24 cellular contexts compared by ENCODE assay signal in genomic region chr12:94620611-94621010, GRCh38. TPM values are rescaled to one million over a fixed set of nuclear protein-coding genes. Genes with fewer than 3 reads are reported as not detected.
DNase-seq lines count a peak whose midpoint lies in the region; ATAC-seq, FAIRE-seq and TF ChIP-seq lines count a peak whose summit lies in the region.
"Had no signal": no experiment of that assay in that cellular context is flagged by ENCODE, and none has a peak within 500 bp of the region (broad histone marks: within the 10 kb centered on the region; RNA-seq: fewer than 3 reads in every experiment).

No MANE protein-coding gene starts in this region.

- SMC1A ChIA-PET in GM12878 (lab: Charles Lee; ENCODE audit: uncharacterized antibody, unreplicated experiment) = interaction anchor here (0.7 to 5.2 kb wide), 19 partner anchors 12 to 255 kb away, joined by 3 to 58 read pairs (median 7); no protein-coding TSS in a partner anchor

- H3K4me3 ChIP-seq in GM12878 = no peak overlapping the region
- H3K4me3 ChIP-seq in left lung = no peak overlapping the region
- H3K4me3 ChIP-seq: GM23338, upper lobe of left lung had no signal

- DNase-seq in LoVo (ENCODE audit: low spot score) (peak; percentile 83), GM12878 (ENCODE audit: low read depth, low spot score) (no peak), left lung (no peak), NCI-H1930 (lab: John Stamatoyannopoulos, UW) (no peak)
- no peak for DNase-seq in natural killer cell treated with Interleukin-12 subunit alpha and Interleukin-12 subunit beta and Interleukin-15 and Interleukin-18, amount 100 ng/mL, for 72 hours (ENCODE audit: low spot score)
- DNase-seq in activated CD4-positive, alpha-beta T cell treated with anti-CD3 and anti-CD28 coated beads, Interleukin-2, amount 50 U/mL, for 48 hours = no peak
- no peak for DNase-seq in activated effector memory CD4-positive, alpha-beta T cell treated with anti-CD3 and anti-CD28 coated beads, Interleukin-2, amount 50 U/mL, for 16 hours
- DNase-seq: activated CD4-positive, alpha-beta memory T cell treated with anti-CD3 and anti-CD28 coated beads for 36 hours; activated CD8-positive, alpha-beta memory T cell treated with anti-CD3 and anti-CD28 coated beads, Interleukin-2, amount 50 U/mL, for 48 hours; activated naive CD8-positive, alpha-beta T cell treated with anti-CD3 and anti-CD28 coated beads, Interleukin-2, amount 10 ng/mL, durations not matched to agents 7 days and 5 days; caudate nucleus; gastrocnemius medialis; naive B cell; NCI-H1092 treated with DMSO at 0.1 percent for 48 hours; NCI-H187 treated with DMSO at 0.1 percent for 48 hours; NCI-H69; RPMI8226; T-helper 1 cell; upper lobe of left lung had no signal

- H3K36me3 Mint-ChIP-seq in natural killer cell treated with Interleukin-12 subunit alpha and Interleukin-12 subunit beta and Interleukin-15 and Interleukin-18, amount 100 ng/mL, for 72 hours = no peaks in the 10 kb centered on the region
- H3K36me3 Mint-ChIP-seq: activated CD4-positive, alpha-beta memory T cell treated with anti-CD3 and anti-CD28 coated beads for 36 hours had no signal

- H3K27me3 ChIP-seq in GM12878 (replicated peaks in 1 of 2; ENCODE audit: control insufficient read depth in 2 of 2, insufficient read depth in 2 of 2, low read length in 1 of 2) = no peaks in the 10 kb centered on the region
- H3K27me3 ChIP-seq in left lung = no peaks in the 10 kb centered on the region
- H3K27me3 ChIP-seq: gastrocnemius medialis, upper lobe of left lung had no signal

- 0 out of 2 replicates have a peak overlapping the region, but pooled peaks have one; percentile 94 for H3K4me2 ChIP-seq in GM12878 (ENCODE audit: control insufficient read depth, insufficient read depth)
- H3K4me2 ChIP-seq: GM23338 had no signal

- no peaks in the 10 kb centered on the region; a peak in 3 of 4 replicates for H3K36me3 ChIP-seq in GM12878 (ENCODE audit: control insufficient read depth in 2 of 2, insufficient read depth in 2 of 2, low read length in 1 of 2)
- no peaks in the 10 kb centered on the region for H3K36me3 ChIP-seq in left lung
- H3K36me3 ChIP-seq: gastrocnemius medialis, upper lobe of left lung had no signal

- H3K9me3 ChIP-seq in GM12878 (replicated peaks; ENCODE audit: control insufficient read depth, insufficient read depth, low read length) (peaks cover 2% of the 10 kb centered on the region; the same call in 2 of the 3 replicates), left lung (no peaks in the 10 kb centered on the region)
- H3K9me3 ChIP-seq: gastrocnemius medialis, upper lobe of left lung had no signal

- H3K9ac ChIP-seq in GM12878 (ENCODE audit: control insufficient read depth, insufficient read depth, low read length) = no peak overlapping the region

- FAIRE-seq in GM12878 (lab: Jason Lieb, UNC) = no peak
- FAIRE-seq: astrocyte had no signal

- in situ Hi-C loops in GM12878 (cut with MboI) = no loop called here

- TF ChIP-seq RAD21 in GM12878 (IDR thresholded peaks at IDR 0.05; ENCODE audit: insufficient read depth, low read depth, low read length) = no peak

- no peak overlapping the region for H2AFZ ChIP-seq in GM12878 (ENCODE audit: control insufficient read depth, low read depth, low read length)
- H2AFZ ChIP-seq: GM23338 had no signal

- no peak for TF ChIP-seq POLR2A in GM12878 (IDR thresholded peaks at IDR 0.05; ENCODE audit: low read depth, low read length)

- peak overlapping the region; percentile 85; the same call in 1 of the 2 replicates for H3K27ac ChIP-seq in GM12878 (ENCODE audit: control insufficient read depth, insufficient read depth)
- no peak overlapping the region for H3K27ac ChIP-seq in left lung

- no TSS peak for BruUV-seq in GM12878 (replicated peaks; lab: Mats Ljungman, UMichigan)

- peaks cover 16% of the 10 kb centered on the region for H3K4me1 ChIP-seq in GM12878 (ENCODE audit: control insufficient read depth, insufficient read depth, low read length)
- peaks cover 13 to 27% of the 10 kb centered on the region in 2 donors for H3K4me1 ChIP-seq in left lung

- H3K4me1 Mint-ChIP-seq in natural killer cell treated with Interleukin-12 subunit alpha and Interleukin-12 subunit beta and Interleukin-15 and Interleukin-18, amount 100 ng/mL, for 72 hours (ENCODE audit: low read depth in 2 of 2) = peaks cover 20% of the 10 kb centered on the region in 2 donors
- H3K4me1 Mint-ChIP-seq: GM23338 had no signal

- no peaks in the 10 kb centered on the region for H3K27me3 Mint-ChIP-seq in natural killer cell treated with Interleukin-12 subunit alpha and Interleukin-12 subunit beta and Interleukin-15 and Interleukin-18, amount 100 ng/mL, for 72 hours
- H3K27me3 Mint-ChIP-seq: activated CD4-positive, alpha-beta memory T cell treated with anti-CD3 and anti-CD28 coated beads for 36 hours; activated naive CD8-positive, alpha-beta T cell treated with anti-CD3 and anti-CD28 coated beads, Interleukin-2, amount 10 ng/mL, durations not matched to agents 7 days and 5 days; naive B cell had no signal

- CTCF ChIA-PET in GM12878 (lab: Yijun Ruan, JAX) = interaction anchor here (0.6 to 4.8 kb wide), 14 partner anchors 9 to 1174 kb away, joined by 3 to 40 read pairs (median 6); no protein-coding TSS in a partner anchor

- TF ChIP-seq EP300 in GM12878 (IDR thresholded peaks at IDR 0.05; ENCODE audit: borderline replicate concordance in 1 of 2, control insufficient read depth in 1 of 2, low read depth in 2 of 2, low read length in 2 of 2) = no peak

- POLR2A ChIA-PET in GM12878 (lab: Charles Lee) = interaction anchor here (0.6 to 2.5 kb wide), 8 partner anchors 9 to 252 kb away, joined by 3 to 13 read pairs (median 4); no protein-coding TSS in a partner anchor

- no peak overlapping the region for H3K4me3 Mint-ChIP-seq in natural killer cell treated with Interleukin-12 subunit alpha and Interleukin-12 subunit beta and Interleukin-15 and Interleukin-18, amount 100 ng/mL, for 72 hours
- H3K4me3 Mint-ChIP-seq: dendritic cell treated with granulocyte-macrophage colony-stimulating factor and Interleukin-4, amounts not matched to agents 40 ng/mL and 50 ng/mL, for 4 days; GM23338 had no signal

- H3K9me3 Mint-ChIP-seq in natural killer cell treated with Interleukin-12 subunit alpha and Interleukin-12 subunit beta and Interleukin-15 and Interleukin-18, amount 100 ng/mL, for 72 hours = no peaks in the 10 kb centered on the region
- H3K9me3 Mint-ChIP-seq: activated CD4-positive, alpha-beta memory T cell treated with anti-CD3 and anti-CD28 coated beads for 36 hours; activated naive CD8-positive, alpha-beta T cell treated with anti-CD3 and anti-CD28 coated beads, Interleukin-2, amount 10 ng/mL, durations not matched to agents 7 days and 5 days; activated T-helper 2 cell treated with anti-CD3 and anti-CD28 coated beads, Interferon-gamma antibody, Interleukin-2, Interleukin-4, amounts not matched to agents 10 μg/mL and 5 μg/mL and 100 μg/mL, durations not matched to agents 14 hours and 24 hours and 36 hours; dendritic cell treated with granulocyte-macrophage colony-stimulating factor and Interleukin-4, amounts not matched to agents 40 ng/mL and 50 ng/mL, for 4 days had no signal

- RAD21 ChIA-PET in GM12878 (lab: Charles Lee; ENCODE audit: unreplicated experiment) = interaction anchor here (0.9 to 5.2 kb wide), 11 partner anchors 16 to 417 kb away, joined by 3 to 68 read pairs (median 10); no protein-coding TSS in a partner anchor

- intact Hi-C loops in GM12878 (cut with micrococcal nuclease; ENCODE audit: unreplicated experiment) (loop anchor here (2.0 to 5.0 kb wide), 6 partner anchors 20 to 212 kb away; no protein-coding TSS in a partner anchor), left lung (cut with DNase I) (no loop called here)

- no peak for TF ChIP-seq CTCF in GM12878 (IDR thresholded peaks at IDR 0.05 in 2 of 3, conservative IDR thresholded peaks at IDR 0.05 in 1 of 3; ENCODE audit: control insufficient read depth in 2 of 3, extremely low read depth in 1 of 3, insufficient read depth in 1 of 3, low read depth in 3 of 3, low read length in 3 of 3)
- no peak for TF ChIP-seq CTCF in left lung (IDR thresholded peaks at IDR 0.05)

- 96% methylated on average over 3 of the region's 3 CpGs for WGBS in GM12878 (ENCODE audit: insufficient coverage, insufficient replicate concordance, low lambda C conversion rate, missing lambda C conversion rate)

- H3K27ac Mint-ChIP-seq in natural killer cell treated with Interleukin-12 subunit alpha and Interleukin-12 subunit beta and Interleukin-15 and Interleukin-18, amount 100 ng/mL, for 72 hours = peak overlapping the region; percentile 92
- H3K27ac Mint-ChIP-seq: dendritic cell treated with granulocyte-macrophage colony-stimulating factor and Interleukin-4, amounts not matched to agents 40 ng/mL and 50 ng/mL, for 4 days; GM23338 had no signal

- peaks cover 6% of the 10 kb centered on the region for H3K79me2 ChIP-seq in GM12878 (ENCODE audit: control insufficient read depth, insufficient read depth, low read length)

- no peaks in the 10 kb centered on the region for H4K20me1 ChIP-seq in GM12878 (ENCODE audit: control insufficient read depth, insufficient read depth)

- peak; percentile 58 for ATAC-seq in GM12878
- no peak for ATAC-seq in natural killer cell treated with Interleukin-12 subunit alpha and Interleukin-12 subunit beta and Interleukin-15 and Interleukin-18, amount 100 ng/mL, for 72 hours
- ATAC-seq in left lung = no peak
- ATAC-seq: activated CD4-positive, CD25-positive, alpha-beta regulatory T cell treated with anti-CD3 and anti-CD28 coated beads, Interleukin-2, amount 50 U/mL, for 24 hours; gastrocnemius medialis; GM23338 had no signal

TF ChIP-seq in GM12878, 131 proteins besides CTCF, POLR2A, EP300 and RAD21 (continues in another document):
- TF ChIP-seq MXI1 (IDR thresholded peaks at IDR 0.05; ENCODE audit: low read depth, low read length) = no peak

RNA-seq across cellular contexts. Expression of gene TMCC3, which starts 29.7 kb away (rescaled TPM):
- 35.4 and 38.9 TPM in 2 replicates for total RNA-seq in GM12878 (2013; cell fraction: nucleolus; rRNA removed)
- total RNA-seq in GM12878 (2014; rRNA removed) = 12.4 and 14.2 TPM in 2 replicates
- 12.4 and 12.5 TPM in 2 replicates for total RNA-seq in GM12878 (2014; rRNA removed; fragmentation: Illumina TruSeq; extraction: Trizol)
- 20.5 and 22.5 TPM in 2 replicates for total RNA-seq in GM12878 (2021)
- polyA plus RNA-seq in GM12878 (2011; ENCODE audit: low read depth) = 7.7 TPM
- 29.8 and 32.5 TPM in 2 replicates for polyA plus RNA-seq in GM12878 (2011; rRNA removed)
- polyA plus RNA-seq in GM12878 (2011; cell fraction: cytosol; rRNA removed) = 21.1 and 22.9 TPM in 2 replicates
- polyA plus RNA-seq in GM12878 (2011; cell fraction: nucleus; rRNA removed) = 17.9 and 19.0 TPM in 2 replicates
- polyA plus RNA-seq in GM12878 (2012) = 9.7 and 12.6 TPM in 2 replicates
- 17.0 and 17.1 TPM in 2 replicates for polyA plus RNA-seq in GM12878 (2014; fragmentation: Illumina TruSeq; extraction: Trizol)
- polyA plus RNA-seq in GM12878 (2014; fragmentation: Nextera tagmentation; extraction: Ambion mirVana) = 1 to 10 TPM; 5.8 to 6.5 TPM
- polyA plus RNA-seq in GM12878 (2014; rRNA removed) = 11.1 and 12.7 TPM in 2 replicates
- polyA plus RNA-seq in GM12878 (2016; fragmentation: Nextera tagmentation; extraction: Ambion mirVana) = 10 to 100 TPM in 1 of 2 experiments, 1 to 10 TPM in 1; 9.0 to 13.2 TPM
- 50.0 and 53.8 TPM in 2 replicates for polyA minus RNA-seq in GM12878 (2011; rRNA and poly(A)+ RNA removed)
- polyA minus RNA-seq in GM12878 (2011; cell fraction: cytosol; rRNA and poly(A)+ RNA removed) = 12.6 and 13.5 TPM in 2 replicates
- polyA minus RNA-seq in GM12878 (2011; cell fraction: nucleus; rRNA and poly(A)+ RNA removed) = 11.5 and 17.8 TPM in 2 replicates
- total RNA-seq in natural killer cell treated with Interleukin-12 subunit alpha and Interleukin-12 subunit beta and Interleukin-15 and Interleukin-18, amount 100 ng/mL, for 72 hours = 1 to 10 TPM; 1.8 to 3.5 TPM
- 10 to 100 TPM in 1 of 2 donors, 1 to 10 TPM in 1; 3.7 to 11.4 TPM for total RNA-seq in left lung
